11 cellular contexts compared by ENCODE assay signal in the genomic region with DNA sequence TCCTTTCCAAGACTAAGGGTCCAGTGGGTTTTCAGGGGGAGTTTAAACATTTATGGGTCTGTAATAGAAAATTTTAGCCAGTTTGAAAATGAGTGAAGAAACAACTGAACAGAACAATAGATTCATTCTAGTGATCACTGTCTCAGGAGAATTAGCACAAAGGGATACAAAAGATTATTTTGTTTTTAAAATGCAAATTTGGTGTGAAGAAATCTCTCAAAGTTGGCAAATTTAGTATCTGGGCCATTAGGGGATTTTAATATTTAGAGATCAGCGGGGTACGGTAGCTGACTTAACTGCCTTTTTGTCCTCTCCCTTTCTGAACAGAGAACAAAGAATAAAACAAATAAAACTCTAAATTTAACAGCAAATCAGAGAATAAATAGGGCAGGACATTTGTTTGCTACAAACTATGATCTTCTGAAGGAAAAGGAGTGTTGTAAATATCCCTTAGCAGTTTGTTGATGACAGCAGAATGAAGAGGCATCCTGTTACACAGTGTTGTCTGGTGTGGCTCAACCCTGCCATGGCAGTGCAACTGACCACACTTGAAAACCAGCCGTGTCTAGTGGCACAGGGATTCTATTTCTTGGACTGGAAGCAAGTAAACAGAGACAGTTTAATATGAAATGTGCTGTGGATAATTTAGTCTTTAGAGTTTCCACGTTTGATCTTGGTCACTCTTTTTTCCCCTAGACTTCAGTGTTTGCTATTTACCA. TPM values are rescaled to one million over a fixed set of nuclear protein-coding genes. Genes with fewer than 3 reads are reported as not detected.
A peak's percentile ranks its signal among the peaks of the same experiment; 100 is the strongest.
DNase-seq lines count a peak whose midpoint lies in the region; ATAC-seq and TF ChIP-seq lines count a peak whose summit lies in the region.
"Had no signal": no experiment of that assay in that cellular context is flagged by ENCODE, and none has a peak within 500 bp of the region (broad histone marks: within the 10 kb centered on the region; RNA-seq: fewer than 3 reads in every experiment).

No MANE protein-coding gene starts in this region.

- H3K4me2 ChIP-seq in neural progenitor cell = no peak overlapping the region

- H2AFZ ChIP-seq in neural progenitor cell (replicated peaks) = no peak overlapping the region

- H3K9me3 Mint-ChIP-seq in neural progenitor cell = no peaks in the 10 kb centered on the region
- H3K9me3 Mint-ChIP-seq in CD4-positive, alpha-beta T cell = no peaks in the 10 kb centered on the region
- H3K9me3 Mint-ChIP-seq: activated T-cell treated with anti-CD3 and anti-CD28 coated beads, Interleukin-2, amount 50 U/mL, for 4 hours had no signal

- no peak overlapping the region for H3K27ac ChIP-seq in neural progenitor cell
- H3K27ac ChIP-seq in CD4-positive, alpha-beta T cell (ENCODE audit: low read depth, low read length) = no peak overlapping the region

- POLR2A ChIA-PET in CD4-positive, alpha-beta T cell (lab: Charles Lee) = no interaction called here

- no peaks in the 10 kb centered on the region for H3K36me3 ChIP-seq in neural progenitor cell

- DNase-seq in AG20443 (ENCODE audit: low spot score) (peak; percentile 59), LNCaP clone FGC (ENCODE audit: low read depth) (peak; percentile 46), fibroblast of gingiva (ENCODE audit: low read depth) (peak; percentile 76), neural progenitor cell (ENCODE audit: low spot score) (no peak), NCI-H526 treated with DMSO at 0.1 percent for 48 hours (lab: John Stamatoyannopoulos, UW) (no peak)
- no peak for DNase-seq in CD4-positive, alpha-beta T cell
- DNase-seq in activated CD8-positive, alpha-beta memory T cell treated with anti-CD3 and anti-CD28 coated beads for 24 hours = no peak
- DNase-seq: activated T-cell treated with anti-CD3 and anti-CD28 coated beads, Interleukin-2, amount 50 U/mL, for 4 hours; NCI-H226; RPMI8226 had no signal

- peaks cover 24% of the 10 kb centered on the region for H3K36me3 Mint-ChIP-seq in neural progenitor cell
- H3K36me3 Mint-ChIP-seq in CD4-positive, alpha-beta T cell (ENCODE audit: low read depth) = peaks cover 81% of the 10 kb centered on the region

- no peak for ATAC-seq in CD4-positive, alpha-beta T cell (ENCODE audit: poor library complexity)
- no peak for ATAC-seq in GM18870 (IDR thresholded peaks at IDR 0.05; ENCODE audit: unreplicated experiment)
- ATAC-seq: activated T-cell treated with anti-CD3 and anti-CD28 coated beads, Interleukin-2, amount 50 U/mL, for 4 hours had no signal

- no peak overlapping the region for H3K4me3 ChIP-seq in LNCaP clone FGC (ENCODE audit: low read depth, low read length)
- no peak overlapping the region for H3K4me3 ChIP-seq in neural progenitor cell

- no peak overlapping the region for H3K27ac Mint-ChIP-seq in neural progenitor cell
- no peak overlapping the region for H3K27ac Mint-ChIP-seq in CD4-positive, alpha-beta T cell

- no peaks in the 10 kb centered on the region for H3K27me3 Mint-ChIP-seq in neural progenitor cell (ENCODE audit: insufficient read depth, low read depth)
- no peaks in the 10 kb centered on the region for H3K27me3 Mint-ChIP-seq in CD4-positive, alpha-beta T cell

- H4K20me1 ChIP-seq in neural progenitor cell (ENCODE audit: low read depth) = peaks cover 37% of the 10 kb centered on the region

- H3K79me2 ChIP-seq in neural progenitor cell (ENCODE audit: low read depth) = peaks cover 25% of the 10 kb centered on the region

- TF ChIP-seq CTCF in LNCaP clone FGC (IDR thresholded peaks at IDR 0.05; ENCODE audit: control insufficient read depth, extremely low read depth, insufficient read depth) (no peak), neural progenitor cell (IDR thresholded peaks at IDR 0.05) (no peak)
- TF ChIP-seq CTCF in CD4-positive, alpha-beta T cell (IDR thresholded peaks at IDR 0.05) = no peak

- H3K9ac ChIP-seq in neural progenitor cell = peak overlapping the region; percentile 1

- H3K9me3 ChIP-seq in neural progenitor cell (ENCODE audit: low read depth) = no peaks in the 10 kb centered on the region
- H3K9me3 ChIP-seq in CD4-positive, alpha-beta T cell (ENCODE audit: control insufficient read depth, low read length) = no peaks in the 10 kb centered on the region

- H3K27me3 ChIP-seq in neural progenitor cell = no peaks in the 10 kb centered on the region
- H3K27me3 ChIP-seq in CD4-positive, alpha-beta T cell (ENCODE audit: control insufficient read depth, insufficient read depth, low read length) = no peaks in the 10 kb centered on the region

- peaks cover 15% of the 10 kb centered on the region for H3K4me1 ChIP-seq in neural progenitor cell

- no peak overlapping the region for H3K4me3 Mint-ChIP-seq in neural progenitor cell
- no peak overlapping the region for H3K4me3 Mint-ChIP-seq in CD4-positive, alpha-beta T cell
- H3K4me3 Mint-ChIP-seq: activated T-cell treated with anti-CD3 and anti-CD28 coated beads, Interleukin-2, amount 50 U/mL, for 4 hours had no signal

- intact Hi-C loops in CD4-positive, alpha-beta T cell (cut with DNase I, micrococcal nuclease) = no loop called here

- H3K4me1 Mint-ChIP-seq in neural progenitor cell = peaks cover 23% of the 10 kb centered on the region
- no peaks in the 10 kb centered on the region for H3K4me1 Mint-ChIP-seq in CD4-positive, alpha-beta T cell (ENCODE audit: low read depth)

- CTCF ChIA-PET in CD4-positive, alpha-beta T cell (lab: Charles Lee) = interaction anchor here (1.6 kb wide), 1 partner anchor 121 kb away, joined by 3 read pairs; no protein-coding TSS in a partner anchor

- peaks cover 10% of the 10 kb centered on the region for H3F3A ChIP-seq in neural progenitor cell (ENCODE audit: low read depth)

RNA-seq across cellular contexts. Expression of a gene that starts 46.3 kb away (rescaled TPM):
- 0.09 TPM in 1 of 2 replicates, not detected in the other for total RNA-seq in neural progenitor cell (ENCODE audit: low replicate concordance)
- under 1 TPM in 1 of 2 experiments, not detected in 1; 0.11 TPM for total RNA-seq in CD4-positive, alpha-beta T cell

Comparison
In these comparisons a context has a peak if more than half of its experiments do, and no peak if none do; other contexts are left out.
1. DNase-seq: peak in AG20443 (single experiment), LNCaP clone FGC (single experiment) and fibroblast of gingiva (single experiment); none in neural progenitor cell (single experiment), CD4-positive, alpha-beta T cell (0 of 10), NCI-H526 treated with DMSO at 0.1 percent for 48 hours (single experiment) and activated CD8-positive, alpha-beta memory T cell treated with anti-CD3 and anti-CD28 coated beads for 24 hours (single experiment).